ENCODE assay signal across 8 cellular contexts in genomic region chr16:2520784-2521577, GRCh38. TPM values are rescaled to one million over a fixed set of nuclear protein-coding genes. Genes with fewer than 3 reads are reported as not detected.
A peak's percentile ranks its signal among the peaks of the same experiment; 100 is the strongest.
DNase-seq lines count a peak whose midpoint lies in the region; ATAC-seq, FAIRE-seq and TF ChIP-seq lines count a peak whose summit lies in the region.

No MANE protein-coding gene starts in this region.

- H4K91ac ChIP-seq in H9 (ENCODE audit: insufficient read length, low read depth, low read length), result no peak overlapping the region

- peaks cover 7% of the 10 kb centered on the region for H3K23me2 ChIP-seq in H9 (ENCODE audit: insufficient read length, low read depth, low read length, poor library complexity, severe bottlenecking)

- H3K9me3 ChIP-seq in AG04450 (ENCODE audit: control insufficient read depth, insufficient read depth, low read length) (no peaks in the 10 kb centered on the region), H9 (ENCODE audit: control insufficient read depth, low read depth, low read length) (no peaks in the 10 kb centered on the region), T-helper 17 cell (ENCODE audit: control insufficient read depth, low read length, poor library complexity, severe bottlenecking) (no peaks in the 10 kb centered on the region), left lung (no peaks in the 10 kb centered on the region)

- H3K79me1 ChIP-seq in H9 (ENCODE audit: insufficient read depth, low read depth, low read length, poor library complexity, severe bottlenecking), result peaks cover 9% of the 10 kb centered on the region

- no peak overlapping the region for H3K23ac ChIP-seq in H9 (ENCODE audit: insufficient read length, low read depth, low read length)

- H2BK15ac ChIP-seq in H9 (ENCODE audit: low read depth, low read length), result no peak overlapping the region

- POLR2A ChIA-PET in AG04450 (lab: Yijun Ruan, JAX), result interaction anchor here (0.6 to 1.6 kb wide), 4 partner anchors 8 to 183 kb away, joined by 4 to 22 read pairs (median 5); partner anchors contain the start of gene CEMP1

- TF ChIP-seq CTCF in AG04450 (IDR thresholded peaks at IDR 0.05; ENCODE audit: low read depth, low read length) (no peak), H9 (conservative IDR thresholded peaks at IDR 0.05) (no peak), bronchial epithelial cell (IDR thresholded peaks at IDR 0.05; ENCODE audit: insufficient read depth, low read length, severe bottlenecking) (no peak), left lung (IDR thresholded peaks at IDR 0.05) (no peak)

- no peak overlapping the region for H2BK120ac ChIP-seq in H9 (ENCODE audit: low read depth, low read length, poor library complexity, severe bottlenecking)

- H3K27ac ChIP-seq in AG04450 (ENCODE audit: low read depth, low read length) (peak overlapping the region; percentile 31), H9 (ENCODE audit: insufficient read length, low read depth, low read length) (no peak overlapping the region), left lung (peak overlapping the region; percentile 79 to 99)

- H3K27ac Mint-ChIP-seq in H9, result peak overlapping the region in 2 of 3 experiments; percentile 77 to 89; a peak in 3 of 7 replicates
- H3K27ac Mint-ChIP-seq in T-helper 17 cell, result peak overlapping the region; percentile 91

- H3K9me3 Mint-ChIP-seq in H9, result no peaks in the 10 kb centered on the region

- peak overlapping the region; percentile 73; the same call in 1 of the 2 replicates for H3K14ac ChIP-seq in H9 (ENCODE audit: insufficient read depth, low read length)

- peaks cover 31% of the 10 kb centered on the region for H3K36me3 ChIP-seq in bronchial epithelial cell (ENCODE audit: control insufficient read depth, insufficient read depth, low read length)
- peaks cover 0 to 67% of the 10 kb centered on the region in 2 donors for H3K36me3 ChIP-seq in left lung

- H3K9ac ChIP-seq in H9 (ENCODE audit: extremely low read depth, insufficient read length, low read length), result peak overlapping the region; percentile 60

- H2BK5ac ChIP-seq in H9 (ENCODE audit: insufficient read length, low read length), result no peak overlapping the region

- no CpG with 5 or more reads among the region's 42 CpGs for WGBS in H9 (ENCODE audit: extremely low coverage, insufficient read length, low lambda C conversion rate)

- no peak for FAIRE-seq in bronchial epithelial cell (lab: Jason Lieb, UNC)

- no peak overlapping the region for H2AK5ac ChIP-seq in H9 (ENCODE audit: insufficient read length, low read length)

- H3K4me1 Mint-ChIP-seq in H9 (peaks cover 16 to 26% of the 10 kb centered on the region in 2 experiments), T-helper 17 cell (peaks cover 37% of the 10 kb centered on the region)

- no peak overlapping the region for H4K5ac ChIP-seq in H9 (ENCODE audit: insufficient read length, low read depth, low read length)

- no peak overlapping the region for H2BK20ac ChIP-seq in H9 (ENCODE audit: low read depth, low read length, poor library complexity, severe bottlenecking)

- no peaks in the 10 kb centered on the region for H3K4me1 ChIP-seq in H9 (ENCODE audit: insufficient read depth, low read length)
- peaks cover 37 to 78% of the 10 kb centered on the region in 2 donors for H3K4me1 ChIP-seq in left lung

- no peak overlapping the region for H2BK12ac ChIP-seq in H9 (ENCODE audit: insufficient read length, low read depth, low read length)

- H3K27me3 ChIP-seq in AG04450 (ENCODE audit: control insufficient read depth, insufficient read depth, low read length) (no peaks in the 10 kb centered on the region), H9 (ENCODE audit: insufficient read depth, low read length) (no peaks in the 10 kb centered on the region), bronchial epithelial cell (ENCODE audit: control insufficient read depth, insufficient read depth, low read length) (no peaks in the 10 kb centered on the region), left lung (no peaks in the 10 kb centered on the region)

- DNase-seq in AG04450 (ENCODE audit: low read depth, low spot score) (no peak), H9 (peak; percentile 45), T-helper 17 cell (peak; percentile 58 to 73 (median 64)), bronchial epithelial cell (ENCODE audit: low read depth) (peak; percentile 30), left lung (peak in 1 of 2 donors; percentile 89), NCI-H748 (lab: John Stamatoyannopoulos, UW; ENCODE audit: unreplicated experiment) (no peak)
- peak; percentile 55 for DNase-seq in stimulated activated naive CD8-positive, alpha-beta T cell treated with anti-CD3 and anti-CD28 coated beads, Interleukin-15, Interleukin-2, amounts not matched to agents 100 U/mL and 50 U/mL, for 24 hours

- H3K4me3 Mint-ChIP-seq in H9 (peak overlapping the region; percentile 79 to 88), T-helper 17 cell (peak overlapping the region; percentile 92)

- no peak overlapping the region for H2AFZ ChIP-seq in H9 (ENCODE audit: low read length)

- H3K18ac ChIP-seq in H9 (ENCODE audit: insufficient read length, low read depth, low read length), result no peak overlapping the region

- H3K4me2 ChIP-seq in H9 (ENCODE audit: insufficient read depth, insufficient read length, low read length), result peak overlapping the region; percentile 75

- H3K36me3 Mint-ChIP-seq in H9 (ENCODE audit: insufficient read depth in 1 of 3, low read depth in 3 of 3) (peaks cover 6 to 46% (median 32%) of the 10 kb centered on the region in 3 experiments; a peak in 6 of 7 replicates), T-helper 17 cell (ENCODE audit: low read depth) (peaks cover 9% of the 10 kb centered on the region)

- H3K56ac ChIP-seq in H9 (ENCODE audit: insufficient read length, low read depth, low read length), result no peak overlapping the region

- ATAC-seq in T-helper 17 cell (peak; percentile 84), left lung (peak; percentile 9), HG03439 (IDR thresholded peaks at IDR 0.05; ENCODE audit: unreplicated experiment) (no peak)
- ATAC-seq in stimulated activated naive CD8-positive, alpha-beta T cell treated with anti-CD3 and anti-CD28 coated beads, Interleukin-15, Interleukin-2, amounts not matched to agents 100 U/mL and 50 U/mL, for 24 hours, result peak; percentile 29

- intact Hi-C loops in left lung (cut with DNase I), result no loop called here

- no peak overlapping the region; the same call in 1 of the 2 replicates for H3K4ac ChIP-seq in H9 (ENCODE audit: low read depth, low read length)

- H3K4me3 ChIP-seq in AG04450 (ENCODE audit: low read depth, low read length) (peak overlapping the region; percentile 73), bronchial epithelial cell (ENCODE audit: low read depth, low read length) (peak overlapping the region; percentile 55), left lung (peak overlapping the region; percentile 49 to 68)

- CTCF ChIA-PET in AG04450 (lab: Charles Lee), result no interaction called here

- no peak overlapping the region for H4K8ac ChIP-seq in H9 (replicated peaks; ENCODE audit: insufficient read length, low read depth, low read length)

- peaks cover 20% of the 10 kb centered on the region; the same call in 1 of the 2 replicates for H3K79me2 ChIP-seq in H9 (ENCODE audit: insufficient read depth, low read length)

- H3K27me3 Mint-ChIP-seq in H9 (ENCODE audit: low read depth) (no peaks in the 10 kb centered on the region; the same call in 1 of the 2 replicates), T-helper 17 cell (no peaks in the 10 kb centered on the region)

- no peak overlapping the region for H3T11ph ChIP-seq in H9 (ENCODE audit: low read length)

- H4K20me1 ChIP-seq in H9 (ENCODE audit: control insufficient read depth, insufficient read depth, insufficient read length), result no peaks in the 10 kb centered on the region

RNA-seq across cellular contexts. Expression of gene AMDHD2, which starts 0.8 kb away (rescaled TPM):
- polyA plus RNA-seq in AG04450 (2011; rRNA removed), result 7.7 and 11.9 TPM in 2 replicates
- polyA minus RNA-seq in AG04450 (2011; rRNA and poly(A)+ RNA removed), result 8.0 and 11.3 TPM in 2 replicates
- total RNA-seq in H9 (2021) (56.4 and 61.5 TPM in 2 replicates), T-helper 17 cell (100 to 1,000 TPM; 189 to 206 TPM), bronchial epithelial cell (27.7 and 35.8 TPM in 2 replicates), left lung (10 to 100 TPM; 45.5 to 62.4 TPM)

RNA-seq across cellular contexts. Expression of gene ATP6V0C, which starts 7.2 kb away (rescaled TPM):
- polyA plus RNA-seq in AG04450 (2011; rRNA removed), result 11.0 and 19.9 TPM in 2 replicates
- 25.0 and 32.3 TPM in 2 replicates for polyA minus RNA-seq in AG04450 (2011; rRNA and poly(A)+ RNA removed)
- 176 and 184 TPM in 2 replicates for total RNA-seq in H9 (2021)
- total RNA-seq in T-helper 17 cell, result 100 to 1,000 TPM; 188 to 189 TPM
- total RNA-seq in bronchial epithelial cell, result 7.9 and 13.2 TPM in 2 replicates
- 100 to 1,000 TPM; 296 to 333 TPM for total RNA-seq in left lung

RNA-seq across cellular contexts. Expression of gene CEMP1, which starts 10.2 kb away (rescaled TPM):
- not detected in 2 replicates for polyA plus RNA-seq in AG04450 (2011; rRNA removed)
- polyA minus RNA-seq in AG04450 (2011; rRNA and poly(A)+ RNA removed), result not detected in 2 replicates
- total RNA-seq in H9 (2021), result not detected in 2 replicates
- under 1 TPM; 0.23 to 0.75 TPM for total RNA-seq in T-helper 17 cell
- 0.26 TPM in 1 of 2 replicates, not detected in the other for total RNA-seq in bronchial epithelial cell
- total RNA-seq in left lung, result 1 to 10 TPM in 1 of 2 donors, under 1 TPM in 1; 0.45 to 1.1 TPM

RNA-seq across cellular contexts. Expression of gene PDPK1, which starts 16.8 kb away (rescaled TPM):
- polyA plus RNA-seq in AG04450 (2011; rRNA removed), result 27.7 and 32.4 TPM in 2 replicates
- polyA minus RNA-seq in AG04450 (2011; rRNA and poly(A)+ RNA removed), result 19.9 and 23.4 TPM in 2 replicates
- total RNA-seq in H9 (2021) (32.8 and 34.0 TPM in 2 replicates), T-helper 17 cell (10 to 100 TPM; 65.5 to 69.7 TPM), bronchial epithelial cell (11.8 and 17.7 TPM in 2 replicates), left lung (10 to 100 TPM; 56.4 to 64.8 TPM)

RNA-seq across cellular contexts. Expression of gene TBC1D24, which starts 46.1 kb away (rescaled TPM):
- polyA plus RNA-seq in AG04450 (2011; rRNA removed), result 6.0 and 6.4 TPM in 2 replicates
- 12.0 and 13.2 TPM in 2 replicates for polyA minus RNA-seq in AG04450 (2011; rRNA and poly(A)+ RNA removed)
- total RNA-seq in H9 (2021) (19.0 and 19.8 TPM in 2 replicates), T-helper 17 cell (1 to 10 TPM; 4.4 to 8.4 TPM), bronchial epithelial cell (4.7 and 5.4 TPM in 2 replicates), left lung (10 to 100 TPM; 37.1 to 41.4 TPM)

Comparison
In these comparisons a context has a peak if more than half of its experiments do, and no peak if none do; other contexts are left out.
1. DNase-seq: peak in H9 (single experiment), T-helper 17 cell (3 of 3), bronchial epithelial cell (single experiment) and stimulated activated naive CD8-positive, alpha-beta T cell treated with anti-CD3 and anti-CD28 coated beads, Interleukin-15, Interleukin-2, amounts not matched to agents 100 U/mL and 50 U/mL, for 24 hours (single experiment); none in AG04450 (single experiment) and NCI-H748 (single experiment).
2. RNA of gene ATP6V0C, which starts 7.2 kb away (total RNA-seq): 296 to 333 TPM in left lung, 188 to 189 TPM in T-helper 17 cell and 176 to 184 TPM in H9; 7.9 to 13.2 TPM in bronchial epithelial cell; every median in the first group is over 10 times any median in the second.
3. Peak in every context shown above with its lines, with median percentiles within 50 percentile points of each other: H3K4me3 ChIP-seq.